1 cellular context compared by ENCODE assay signal in the genomic region with DNA sequence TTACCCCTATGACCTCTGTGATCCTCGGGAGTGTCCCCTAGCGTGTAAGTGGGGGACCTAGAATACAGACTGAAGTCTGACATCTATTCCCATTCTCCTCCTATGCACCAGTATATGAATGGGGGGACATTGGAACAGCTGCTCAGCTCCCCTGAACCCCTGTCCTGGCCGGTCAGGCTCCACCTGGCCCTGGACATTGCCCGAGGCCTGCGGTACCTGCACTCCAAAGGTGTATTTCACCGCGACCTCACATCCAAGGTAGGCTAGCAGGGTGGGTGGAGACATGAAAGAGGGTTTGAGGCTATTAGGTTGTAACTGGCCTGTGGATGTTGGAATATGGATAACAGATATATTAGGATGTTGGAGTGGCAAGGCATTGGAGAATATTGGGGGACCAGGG.
TF ChIP-seq lines count a peak whose summit lies in the region.

No MANE protein-coding gene starts in this region.

TF ChIP-seq in SK-N-SH, 30 proteins besides CTCF, POLR2A, EP300 and RAD21 (continued from another document):
- TF ChIP-seq FOXJ3 (CRISPR knock-in tag; IDR thresholded peaks at IDR 0.05) (no peak), FOSL2 (IDR thresholded peaks at IDR 0.05; ENCODE audit: borderline replicate concordance, low read depth) (no peak), NFIC (IDR thresholded peaks at IDR 0.05; ENCODE audit: borderline replicate concordance) (no peak), SIN3A (IDR thresholded peaks at IDR 0.05; ENCODE audit: borderline replicate concordance, low read depth, low read length) (no peak), JUND (IDR thresholded peaks at IDR 0.05) (no peak), USF1 (IDR thresholded peaks at IDR 0.05; ENCODE audit: borderline replicate concordance, low read depth) (no peak), ELF1 (IDR thresholded peaks at IDR 0.05) (no peak)
- TF ChIP-seq, protein P1, sequence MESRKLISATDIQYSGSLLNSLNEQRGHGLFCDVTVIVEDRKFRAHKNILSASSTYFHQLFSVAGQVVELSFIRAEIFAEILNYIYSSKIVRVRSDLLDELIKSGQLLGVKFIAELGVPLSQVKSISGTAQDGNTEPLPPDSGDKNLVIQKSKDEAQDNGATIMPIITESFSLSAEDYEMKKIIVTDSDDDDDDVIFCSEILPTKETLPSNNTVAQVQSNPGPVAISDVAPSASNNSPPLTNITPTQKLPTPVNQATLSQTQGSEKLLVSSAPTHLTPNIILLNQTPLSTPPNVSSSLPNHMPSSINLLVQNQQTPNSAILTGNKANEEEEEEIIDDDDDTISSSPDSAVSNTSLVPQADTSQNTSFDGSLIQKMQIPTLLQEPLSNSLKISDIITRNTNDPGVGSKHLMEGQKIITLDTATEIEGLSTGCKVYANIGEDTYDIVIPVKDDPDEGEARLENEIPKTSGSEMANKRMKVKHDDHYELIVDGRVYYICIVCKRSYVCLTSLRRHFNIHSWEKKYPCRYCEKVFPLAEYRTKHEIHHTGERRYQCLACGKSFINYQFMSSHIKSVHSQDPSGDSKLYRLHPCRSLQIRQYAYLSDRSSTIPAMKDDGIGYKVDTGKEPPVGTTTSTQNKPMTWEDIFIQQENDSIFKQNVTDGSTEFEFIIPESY (IDR thresholded peaks at IDR 0.05; ENCODE audit: borderline replicate concordance, low read depth): no peak
- TF ChIP-seq, protein P2, sequence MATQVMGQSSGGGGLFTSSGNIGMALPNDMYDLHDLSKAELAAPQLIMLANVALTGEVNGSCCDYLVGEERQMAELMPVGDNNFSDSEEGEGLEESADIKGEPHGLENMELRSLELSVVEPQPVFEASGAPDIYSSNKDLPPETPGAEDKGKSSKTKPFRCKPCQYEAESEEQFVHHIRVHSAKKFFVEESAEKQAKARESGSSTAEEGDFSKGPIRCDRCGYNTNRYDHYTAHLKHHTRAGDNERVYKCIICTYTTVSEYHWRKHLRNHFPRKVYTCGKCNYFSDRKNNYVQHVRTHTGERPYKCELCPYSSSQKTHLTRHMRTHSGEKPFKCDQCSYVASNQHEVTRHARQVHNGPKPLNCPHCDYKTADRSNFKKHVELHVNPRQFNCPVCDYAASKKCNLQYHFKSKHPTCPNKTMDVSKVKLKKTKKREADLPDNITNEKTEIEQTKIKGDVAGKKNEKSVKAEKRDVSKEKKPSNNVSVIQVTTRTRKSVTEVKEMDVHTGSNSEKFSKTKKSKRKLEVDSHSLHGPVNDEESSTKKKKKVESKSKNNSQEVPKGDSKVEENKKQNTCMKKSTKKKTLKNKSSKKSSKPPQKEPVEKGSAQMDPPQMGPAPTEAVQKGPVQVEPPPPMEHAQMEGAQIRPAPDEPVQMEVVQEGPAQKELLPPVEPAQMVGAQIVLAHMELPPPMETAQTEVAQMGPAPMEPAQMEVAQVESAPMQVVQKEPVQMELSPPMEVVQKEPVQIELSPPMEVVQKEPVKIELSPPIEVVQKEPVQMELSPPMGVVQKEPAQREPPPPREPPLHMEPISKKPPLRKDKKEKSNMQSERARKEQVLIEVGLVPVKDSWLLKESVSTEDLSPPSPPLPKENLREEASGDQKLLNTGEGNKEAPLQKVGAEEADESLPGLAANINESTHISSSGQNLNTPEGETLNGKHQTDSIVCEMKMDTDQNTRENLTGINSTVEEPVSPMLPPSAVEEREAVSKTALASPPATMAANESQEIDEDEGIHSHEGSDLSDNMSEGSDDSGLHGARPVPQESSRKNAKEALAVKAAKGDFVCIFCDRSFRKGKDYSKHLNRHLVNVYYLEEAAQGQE (IDR thresholded peaks at IDR 0.05; ENCODE audit: low read depth, low read length): no peak
TF ChIP-seq in SK-N-SH: peak in this region for 0.
